Comparison of ENCODE assay signal across 8 cellular contexts in the genomic region with DNA sequence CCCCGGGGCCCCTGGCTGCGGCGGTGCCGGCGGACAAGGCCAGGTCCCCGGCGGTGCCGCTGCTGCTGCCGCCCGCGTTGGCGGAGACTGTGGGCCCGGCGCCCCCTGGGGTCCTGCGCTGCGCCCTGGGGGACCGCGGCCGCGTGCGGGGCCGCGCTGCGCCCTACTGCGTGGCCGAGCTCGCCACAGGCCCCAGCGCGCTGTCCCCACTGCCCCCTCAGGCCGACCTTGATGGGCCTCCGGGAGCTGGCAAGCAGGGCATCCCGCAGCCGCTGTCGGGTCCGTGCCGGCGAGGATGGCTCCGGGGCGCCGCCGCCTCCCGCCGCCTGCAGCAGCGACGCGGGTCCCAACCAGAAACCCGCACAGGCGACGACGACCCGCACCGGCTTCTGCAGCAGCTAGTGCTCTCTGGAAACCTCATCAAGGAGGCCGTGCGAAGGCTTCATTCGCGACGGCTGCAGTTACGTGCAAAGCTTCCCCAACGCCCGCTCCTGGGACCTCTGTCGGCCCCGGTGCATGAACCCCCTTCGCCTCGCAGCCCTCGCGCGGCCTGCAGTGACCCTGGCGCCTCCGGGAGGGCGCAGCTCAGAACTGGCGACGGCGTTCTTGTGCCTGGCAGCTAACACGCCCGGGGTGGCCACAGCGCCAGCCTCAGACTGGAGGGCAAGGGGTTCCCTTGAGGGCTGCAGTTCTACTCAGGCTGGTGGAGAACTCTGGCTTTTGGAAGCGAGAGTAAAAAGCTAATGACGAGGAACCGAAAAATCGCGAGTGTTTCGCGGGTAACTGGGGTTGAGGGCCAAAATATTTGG. TPM values are rescaled to one million over a fixed set of nuclear protein-coding genes. Genes with fewer than 3 reads are reported as not detected.
DNase-seq lines count a peak whose midpoint lies in the region; ATAC-seq and TF ChIP-seq lines count a peak whose summit lies in the region.

No MANE protein-coding gene starts in this region.

- H3K27ac Mint-ChIP-seq in activated T-cell treated with anti-CD3 and anti-CD28 coated beads, Interleukin-2, amount 50 U/mL, for 72 hours = peak overlapping the region; percentile 61
- peak overlapping the region; percentile 88 to 92 for H3K27ac Mint-ChIP-seq in natural killer cell

- no peaks in the 10 kb centered on the region for H3K79me2 ChIP-seq in fibroblast of lung (ENCODE audit: control insufficient read depth, insufficient read depth, low read length)

- H3K9me3 ChIP-seq in NT2/D1 (ENCODE audit: insufficient read depth, low read length) (no peaks in the 10 kb centered on the region), fibroblast of lung (ENCODE audit: control insufficient read depth, insufficient read depth, low read depth, low read length) (no peaks in the 10 kb centered on the region), stomach smooth muscle (ENCODE audit: control insufficient read depth in 2 of 2, low read length in 2 of 2) (no peaks in the 10 kb centered on the region)

- intact Hi-C loops in natural killer cell (cut with micrococcal nuclease) = loop anchor here (1.0 to 2.0 kb wide), 3 partner anchors 12 to 321 kb away; a partner anchor contains a TSS

- H3K4me3 Mint-ChIP-seq in activated T-cell treated with anti-CD3 and anti-CD28 coated beads, Interleukin-2, amount 50 U/mL, for 72 hours = peak overlapping the region; percentile 93 to 95
- H3K4me3 Mint-ChIP-seq in natural killer cell = peak overlapping the region; percentile 93

- TF ChIP-seq CTCF in fibroblast of lung (conservative IDR thresholded peaks at IDR 0.05 in 1 of 2, IDR thresholded peaks at IDR 0.05 in 1 of 2; ENCODE audit: low read depth in 1 of 2, low read length in 2 of 2) (no peak), natural killer cell (IDR thresholded peaks at IDR 0.05) (no peak)

- peak; percentile 28 for ATAC-seq in HG02588 (IDR thresholded peaks at IDR 0.05; ENCODE audit: unreplicated experiment)
- peak; percentile 66 to 68 for ATAC-seq in activated T-cell treated with anti-CD3 and anti-CD28 coated beads, Interleukin-2, amount 50 U/mL, for 72 hours (replicated peaks in 1 of 2)
- ATAC-seq in natural killer cell = peak; percentile 45 to 57 (median 53)

- H3K4me1 ChIP-seq in NT2/D1 (ENCODE audit: insufficient read depth, insufficient read length) (peaks cover 5% of the 10 kb centered on the region), fibroblast of lung (ENCODE audit: control insufficient read depth, extremely low read depth, insufficient read depth, low read length) (peaks cover 4% of the 10 kb centered on the region), stomach smooth muscle (ENCODE audit: control insufficient read depth, insufficient read depth, low read length) (peaks cover 28% of the 10 kb centered on the region)

- H3K4me2 ChIP-seq in fibroblast of lung (ENCODE audit: extremely low read depth, insufficient read depth, low read length) = peak overlapping the region; percentile 69

- H3K36me3 ChIP-seq in NT2/D1 (ENCODE audit: insufficient read depth, insufficient read length, low read length) (no peaks in the 10 kb centered on the region), fibroblast of lung (ENCODE audit: control insufficient read depth, insufficient read depth, low read length) (no peaks in the 10 kb centered on the region), stomach smooth muscle (ENCODE audit: control insufficient read depth in 2 of 2, insufficient read depth in 2 of 2, low read length in 2 of 2) (no peaks in the 10 kb centered on the region)

- H2AFZ ChIP-seq in fibroblast of lung (ENCODE audit: low read length) = peak overlapping the region; percentile 64

- H3K27ac ChIP-seq in fibroblast of lung (ENCODE audit: insufficient read depth, low read length) (peak overlapping the region; percentile 100), stomach smooth muscle (ENCODE audit: low read length) (no peak overlapping the region)

- H3K36me3 Mint-ChIP-seq in activated T-cell treated with anti-CD3 and anti-CD28 coated beads, Interleukin-2, amount 50 U/mL, for 72 hours (ENCODE audit: insufficient read depth in 2 of 2) = no peaks in the 10 kb centered on the region
- no peaks in the 10 kb centered on the region for H3K36me3 Mint-ChIP-seq in natural killer cell

- H3K4me1 Mint-ChIP-seq in activated T-cell treated with anti-CD3 and anti-CD28 coated beads, Interleukin-2, amount 50 U/mL, for 72 hours (ENCODE audit: low read depth) = peaks cover 30% of the 10 kb centered on the region
- H3K4me1 Mint-ChIP-seq in natural killer cell = peaks cover 33% of the 10 kb centered on the region in 2 donors

- H3K4me3 ChIP-seq in GM08714 (ENCODE audit: low read length) (peak overlapping the region; percentile 65), NT2/D1 (ENCODE audit: insufficient read length, low read depth) (peak overlapping the region; percentile 57), fibroblast of lung (replicated peaks in 1 of 4; ENCODE audit: control extremely low read depth in 1 of 4, insufficient read depth in 1 of 4, low read depth in 3 of 4, low read length in 4 of 4) (peak overlapping the region; percentile 35 to 73 (median 58)), stomach smooth muscle (ENCODE audit: low read length in 2 of 2) (peak overlapping the region; percentile 10 to 86)

- DNase-seq in NT2/D1 (ENCODE audit: low read depth, low spot score) = no peak
- peak; percentile 77 to 81 for DNase-seq in activated T-cell treated with anti-CD3 and anti-CD28 coated beads, Interleukin-2, amount 50 U/mL, for 72 hours
- DNase-seq in fibroblast of lung (ENCODE audit: low read depth in 2 of 2) = no peak
- DNase-seq in natural killer cell = peak; percentile 64
- DNase-seq in NK-92 (lab: John Stamatoyannopoulos, UW; ENCODE audit: unreplicated experiment) = no peak

- H4K20me1 ChIP-seq in fibroblast of lung (ENCODE audit: control insufficient read depth, extremely low read depth, insufficient read depth, low read length) = no peaks in the 10 kb centered on the region

- no peaks in the 10 kb centered on the region for H3K9me3 Mint-ChIP-seq in activated T-cell treated with anti-CD3 and anti-CD28 coated beads, Interleukin-2, amount 50 U/mL, for 72 hours
- no peaks in the 10 kb centered on the region for H3K9me3 Mint-ChIP-seq in natural killer cell

- H3K27me3 ChIP-seq in NT2/D1 (ENCODE audit: insufficient read depth, insufficient read length) (peaks cover 29% of the 10 kb centered on the region), fibroblast of lung (ENCODE audit: control insufficient read depth, insufficient read depth, low read length) (no peaks in the 10 kb centered on the region), stomach smooth muscle (ENCODE audit: control insufficient read depth in 1 of 2, insufficient read depth in 2 of 2, low read length in 2 of 2) (no peaks in the 10 kb centered on the region)

- H3K27me3 Mint-ChIP-seq in activated T-cell treated with anti-CD3 and anti-CD28 coated beads, Interleukin-2, amount 50 U/mL, for 72 hours (ENCODE audit: low read depth) = peaks cover 7% of the 10 kb centered on the region
- H3K27me3 Mint-ChIP-seq in natural killer cell (ENCODE audit: low read depth in 2 of 2) = no peaks in the 10 kb centered on the region

- H3K9ac ChIP-seq in NT2/D1 (ENCODE audit: insufficient read length, low read depth) (peak overlapping the region; percentile 88), fibroblast of lung (ENCODE audit: insufficient read depth, low read length) (peak overlapping the region; percentile 100), stomach smooth muscle (ENCODE audit: low read length in 2 of 2) (peak overlapping the region; percentile 51 to 87)

RNA-seq across cellular contexts. Expression of a gene that starts 0.8 kb away (rescaled TPM):
- total RNA-seq in activated T-cell treated with anti-CD3 and anti-CD28 coated beads, Interleukin-2, amount 50 U/mL, for 72 hours = 1 to 10 TPM; 3.2 to 4.5 TPM
- total RNA-seq in fibroblast of lung (2.8 TPM in 2 replicates), natural killer cell (10 to 100 TPM; 26.0 to 45.0 (median 32.1) TPM)
- 0.48 and 0.70 TPM in 2 replicates for polyA plus RNA-seq in fibroblast of lung
- 1.1 and 1.7 TPM in 2 replicates for polyA plus RNA-seq in fibroblast of lung (2012)
- polyA minus RNA-seq in fibroblast of lung (ENCODE audit: low replicate concordance) = 0.19 TPM in 1 of 2 replicates, not detected in the other

RNA-seq across cellular contexts. Expression of a gene that starts 14.7 kb away (rescaled TPM):
- total RNA-seq in activated T-cell treated with anti-CD3 and anti-CD28 coated beads, Interleukin-2, amount 50 U/mL, for 72 hours = 1 to 10 TPM; 7.2 to 7.8 TPM
- total RNA-seq in fibroblast of lung (5.3 and 6.7 TPM in 2 replicates), natural killer cell (10 to 100 TPM; 18.7 to 23.4 (median 22.2) TPM)
- 2.0 and 2.2 TPM in 2 replicates for polyA plus RNA-seq in fibroblast of lung
- 2.0 and 2.3 TPM in 2 replicates for polyA plus RNA-seq in fibroblast of lung (2012)
- 0.94 and 1.1 TPM in 2 replicates for polyA minus RNA-seq in fibroblast of lung (ENCODE audit: low replicate concordance)

RNA-seq across cellular contexts. Expression of a gene that starts 27.4 kb away (rescaled TPM):
- total RNA-seq in activated T-cell treated with anti-CD3 and anti-CD28 coated beads, Interleukin-2, amount 50 U/mL, for 72 hours = 10 to 100 TPM; 62.2 to 75.3 TPM
- total RNA-seq in fibroblast of lung (4.6 and 7.4 TPM in 2 replicates), natural killer cell (10 to 100 TPM; 22.6 to 23.3 (median 22.7) TPM)
- 5.6 and 9.0 TPM in 2 replicates for polyA plus RNA-seq in fibroblast of lung
- 3.2 and 7.3 TPM in 2 replicates for polyA plus RNA-seq in fibroblast of lung (2012)
- polyA minus RNA-seq in fibroblast of lung (ENCODE audit: low replicate concordance) = 3.6 and 9.7 TPM in 2 replicates

Comparison
In these comparisons a context has a peak if more than half of its experiments do, and no peak if none do; other contexts are left out.
1. DNase-seq: peak in activated T-cell treated with anti-CD3 and anti-CD28 coated beads, Interleukin-2, amount 50 U/mL, for 72 hours (2 of 2) and natural killer cell (single experiment); none in NT2/D1 (single experiment), fibroblast of lung (0 of 2) and NK-92 (single experiment).
2. Peak in every context shown above with its lines, with median percentiles within 50 percentile points of each other: H3K4me3 ChIP-seq, ATAC-seq and H3K9ac ChIP-seq.